15 cellular contexts compared by ENCODE assay signal in the genomic region with DNA sequence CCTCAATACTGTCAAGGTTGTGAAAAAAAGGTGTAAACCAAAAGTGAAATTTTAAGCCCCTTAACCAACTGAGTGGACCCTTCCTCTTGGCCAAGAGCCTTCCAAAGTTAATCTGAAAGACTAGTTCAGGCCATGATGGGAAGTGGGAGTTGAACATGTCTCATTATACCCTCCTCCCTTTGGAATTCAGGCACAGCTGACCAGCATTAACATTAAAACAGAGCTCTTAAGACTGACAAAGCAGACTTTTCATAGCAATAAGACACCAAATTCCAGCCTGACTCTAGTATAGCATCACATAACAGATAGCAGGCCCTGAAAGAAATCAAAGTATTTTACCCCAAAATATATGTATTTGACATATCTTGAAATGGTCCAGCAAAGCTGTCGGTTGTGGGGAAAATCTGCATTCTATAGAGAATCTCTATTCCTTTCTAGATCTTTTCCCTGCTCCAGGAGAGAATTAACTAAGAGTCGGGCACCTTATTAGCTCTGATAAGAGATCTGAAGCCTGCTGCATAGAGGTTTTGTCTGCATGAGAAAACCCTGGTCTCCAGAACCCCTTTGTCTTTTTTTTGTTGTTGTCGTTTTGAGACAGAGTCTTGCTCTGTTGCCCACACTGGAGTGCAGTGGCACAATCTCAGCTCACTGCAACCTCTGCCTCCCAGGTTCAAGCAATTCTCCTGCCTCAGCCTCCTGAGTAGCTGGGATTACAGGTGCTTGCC. TPM values are rescaled to one million over a fixed set of nuclear protein-coding genes. Genes with fewer than 3 reads are reported as not detected.
"Had no signal": no experiment of that assay in that cellular context is flagged by ENCODE, and none has a peak within 500 bp of the region (broad histone marks: within the 10 kb centered on the region; RNA-seq: fewer than 3 reads in every experiment).

No MANE protein-coding gene starts in this region.

RNA-seq across cellular contexts. Expression of a gene that starts 43.2 kb away (rescaled TPM):
- total RNA-seq: activated B cell treated with CpG ODN at 0.5 μM for 24 hours; activated CD4-positive, alpha-beta T cell treated with anti-CD3 and anti-CD28 coated beads, Interleukin-2, amount 10 ng/mL, durations not matched to agents 24 days and 14 days; activated CD8-positive, alpha-beta memory T cell treated with anti-CD3 and anti-CD28 coated beads for 36 hours; activated CD8-positive, alpha-beta T cell treated with anti-CD3 and anti-CD28 coated beads for 36 hours; activated naive CD4-positive, alpha-beta T cell treated with anti-CD3 and anti-CD28 coated beads for 36 hours; activated naive CD4-positive, alpha-beta T cell treated with anti-CD3 and anti-CD28 coated beads, Interleukin-2, amount 50 U/mL, for 72 hours; activated naive CD8-positive, alpha-beta T cell treated with anti-CD3 and anti-CD28 coated beads for 36 hours; activated T-helper 1 cell treated with anti-CD3 and anti-CD28 coated beads, Interleukin-12 subunit alpha, Interleukin-12 subunit beta, Interleukin-2, Interleukin-4 antibody, amounts not matched to agents 30 ng/mL and 10 ng/mL and 1 ng/mL, durations not matched to agents 14 hours and 24 hours and 36 hours; astrocyte; body of pancreas; breast epithelium; T-helper 1 cell treated with Interleukin-12 subunit alpha and Interleukin-12 subunit beta and Interleukin-4 antibody, amounts not matched to agents 30 ng/mL and 1 ng/mL, for 36 hours; T-helper 17 cell; T-helper 2 cell treated with Interferon-gamma antibody and Interleukin-4, amounts not matched to agents 100 ng/mL and 5 ng/mL, for 36 hours had no signal
- polyA plus RNA-seq: aorta had no signal
